In genomic region chr12:99383258-99383657, GRCh38 we compare ENCODE assay signal across 25 cellular contexts.
"Had no signal": no experiment of that assay in that cellular context is flagged by ENCODE, and none has a peak within 500 bp of the region (broad histone marks: within the 10 kb centered on the region; RNA-seq: fewer than 3 reads in every experiment).

No MANE protein-coding gene starts in this region.

- H3K9me3 Mint-ChIP-seq: activated B cell treated with CpG ODN at 0.5 μM for 24 hours; activated T-cell treated with anti-CD3 and anti-CD28 coated beads, Interleukin-2, amount 50 U/mL, for 4 hours; neural progenitor cell had no signal

- H3K9ac ChIP-seq: neural progenitor cell had no signal

- H3K4me3 ChIP-seq: colonic mucosa, dorsolateral prefrontal cortex, left lung, lung, neural progenitor cell, stomach, transverse colon, uterus had no signal

- H3K4me1 ChIP-seq: colonic mucosa, left lung, neural progenitor cell, stomach, transverse colon, uterus had no signal

- H3K36me3 ChIP-seq: colonic mucosa, left lung, neural progenitor cell, stomach, transverse colon, uterus had no signal

- H3K27ac ChIP-seq: colonic mucosa, dorsolateral prefrontal cortex, left lung, neural progenitor cell, stomach, transverse colon, uterus had no signal

- H3K4me2 ChIP-seq: neural progenitor cell had no signal

- H3K4me3 Mint-ChIP-seq: activated B cell treated with CpG ODN at 0.5 μM for 24 hours; activated naive CD8-positive, alpha-beta T cell treated with anti-CD3 and anti-CD28 coated beads for 36 hours; activated T-cell treated with anti-CD3 and anti-CD28 coated beads, Interleukin-2, amount 50 U/mL, for 4 hours; central memory CD8-positive, alpha-beta T cell; effector memory CD8-positive, alpha-beta T cell; naive thymus-derived CD4-positive, alpha-beta T cell; neural progenitor cell; stimulated activated memory B cell treated with anti-CD40 and anti-IgM and Interleukin-4, amounts not matched to agents 10 μg/mL and 1 μg/mL and 100 μg/mL, for 72 hours had no signal

- H3K27ac Mint-ChIP-seq: activated B cell treated with CpG ODN at 0.5 μM for 24 hours; activated naive CD8-positive, alpha-beta T cell treated with anti-CD3 and anti-CD28 coated beads for 36 hours; effector memory CD8-positive, alpha-beta T cell; naive thymus-derived CD4-positive, alpha-beta T cell; neural progenitor cell; stimulated activated memory B cell treated with anti-CD40 and anti-IgM and Interleukin-4, amounts not matched to agents 10 μg/mL and 1 μg/mL and 100 μg/mL, for 72 hours had no signal

- DNase-seq: activated B cell treated with CpG ODN at 0.5 μM for 24 hours; activated CD4-positive, alpha-beta T cell treated with anti-CD3 and anti-CD28 coated beads for 4 hours; activated CD4-positive, alpha-beta T cell treated with anti-CD3 and anti-CD28 coated beads, Interleukin-2, amount 50 U/mL, for 48 hours; activated CD8-positive, alpha-beta memory T cell treated with anti-CD3 and anti-CD28 coated beads, Interleukin-2, amount 50 U/mL, for 48 hours; activated naive CD4-positive, alpha-beta T cell treated with Interleukin-2 at 50 U/mL for 16 hours; activated naive CD8-positive, alpha-beta T cell treated with anti-CD3 and anti-CD28 coated beads for 36 hours; activated T-cell treated with anti-CD3 and anti-CD28 coated beads, Interleukin-2, amount 50 U/mL, for 4 hours; colonic mucosa; dorsolateral prefrontal cortex; effector memory CD8-positive, alpha-beta T cell; foreskin melanocyte; kidney; left lung; naive thymus-derived CD4-positive, alpha-beta T cell; small intestine; stimulated activated CD4-positive, alpha-beta T cell treated with anti-CD3 and anti-CD28 coated beads, Interleukin-2, amount 100 ng/mL, for 24 hours; stomach; transverse colon; uterus had no signal

- H3K27me3 Mint-ChIP-seq: activated B cell treated with CpG ODN at 0.5 μM for 24 hours; activated naive CD8-positive, alpha-beta T cell treated with anti-CD3 and anti-CD28 coated beads for 36 hours; central memory CD8-positive, alpha-beta T cell; effector memory CD8-positive, alpha-beta T cell; naive thymus-derived CD4-positive, alpha-beta T cell; stimulated activated memory B cell treated with anti-CD40 and anti-IgM and Interleukin-4, amounts not matched to agents 10 μg/mL and 1 μg/mL and 100 μg/mL, for 72 hours had no signal

- H3K36me3 Mint-ChIP-seq: activated naive CD8-positive, alpha-beta T cell treated with anti-CD3 and anti-CD28 coated beads for 36 hours; neural progenitor cell; stimulated activated memory B cell treated with anti-CD40 and anti-IgM and Interleukin-4, amounts not matched to agents 10 μg/mL and 1 μg/mL and 100 μg/mL, for 72 hours had no signal

- H3K4me1 Mint-ChIP-seq: activated B cell treated with CpG ODN at 0.5 μM for 24 hours; activated naive CD8-positive, alpha-beta T cell treated with anti-CD3 and anti-CD28 coated beads for 36 hours; central memory CD8-positive, alpha-beta T cell; naive thymus-derived CD4-positive, alpha-beta T cell; stimulated activated memory B cell treated with anti-CD40 and anti-IgM and Interleukin-4, amounts not matched to agents 10 μg/mL and 1 μg/mL and 100 μg/mL, for 72 hours had no signal

- H3K9me3 ChIP-seq: colonic mucosa, left lung, stomach, transverse colon, uterus had no signal

- ATAC-seq: activated T-cell treated with anti-CD3 and anti-CD28 coated beads, Interleukin-2, amount 50 U/mL, for 4 hours; effector memory CD8-positive, alpha-beta T cell; esophagus mucosa; left lung; naive thymus-derived CD4-positive, alpha-beta T cell; sciatic nerve; stimulated activated memory B cell treated with anti-CD40 and anti-IgM and Interleukin-4, amounts not matched to agents 10 μg/mL and 1 μg/mL and 100 μg/mL, for 72 hours had no signal

- H2AFZ ChIP-seq: neural progenitor cell had no signal

- H3K27me3 ChIP-seq: colonic mucosa, dorsolateral prefrontal cortex, left lung, neural progenitor cell, stomach, transverse colon, uterus had no signal
